Comparison of ENCODE assay signal across 17 cellular contexts in the genomic region with DNA sequence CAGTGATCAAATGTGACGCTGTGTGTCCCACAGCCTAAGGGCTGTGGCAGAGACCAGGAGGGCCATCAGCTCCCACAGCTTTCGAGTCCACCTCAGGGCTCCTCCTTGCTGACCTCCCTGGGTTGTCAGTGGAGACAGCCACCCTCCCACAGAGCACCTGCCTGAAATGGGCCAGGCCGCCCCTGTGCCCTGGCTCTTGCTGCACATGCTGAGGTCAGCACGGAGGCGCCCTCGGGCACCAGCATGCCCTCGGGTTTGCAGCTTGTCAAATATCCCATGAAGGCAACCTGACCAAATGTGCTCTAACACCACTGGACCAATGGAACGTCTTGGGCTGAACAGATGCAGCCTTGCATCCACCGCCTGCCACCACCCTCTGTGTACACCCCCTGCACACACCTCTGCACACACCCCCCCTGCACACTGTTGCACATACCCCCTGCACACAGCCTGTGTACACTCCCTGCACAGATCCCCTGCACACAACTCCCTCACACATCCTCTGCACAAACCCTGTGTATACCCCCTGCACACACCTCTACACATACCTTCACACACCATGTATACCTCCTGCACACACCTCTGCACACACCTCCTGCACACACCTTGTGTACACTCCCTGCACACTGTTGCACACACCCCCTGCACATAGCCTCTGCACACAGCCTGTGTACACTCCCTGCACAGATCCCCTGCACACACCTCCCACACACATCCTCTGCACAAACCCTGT. TPM values are rescaled to one million over a fixed set of nuclear protein-coding genes. Genes with fewer than 3 reads are reported as not detected.
A peak's percentile ranks its signal among the peaks of the same experiment; 100 is the strongest.
DNase-seq lines count a peak whose midpoint lies in the region; ATAC-seq, FAIRE-seq and TF ChIP-seq lines count a peak whose summit lies in the region.
"Had no signal": no experiment of that assay in that cellular context is flagged by ENCODE, and none has a peak within 500 bp of the region (broad histone marks: within the 10 kb centered on the region; RNA-seq: fewer than 3 reads in every experiment).

No MANE protein-coding gene starts in this region.

- peak overlapping the region; percentile 82 for H3K4me3 Mint-ChIP-seq in activated naive CD8-positive, alpha-beta T cell treated with anti-CD3 and anti-CD28 coated beads, Interleukin-2, amount 10 ng/mL, durations not matched to agents 7 days and 5 days
- no peak overlapping the region for H3K4me3 Mint-ChIP-seq in activated naive CD8-positive, alpha-beta T cell treated with anti-CD3 and anti-CD28 coated beads, Interleukin-2, amount 50 U/mL, for 24 hours
- peak overlapping the region in 8 of 10 donors; percentile 75 to 98 (median 86) for H3K4me3 Mint-ChIP-seq in naive thymus-derived CD4-positive, alpha-beta T cell

- TF ChIP-seq RAD21 in K562 (CRISPR knock-in tag; conservative IDR thresholded peaks at IDR 0.05 in 1 of 2, IDR thresholded peaks at IDR 0.05 in 1 of 2): no peak

- POLR2A ChIA-PET in activated naive CD8-positive, alpha-beta T cell treated with anti-CD3 and anti-CD28 coated beads, Interleukin-2, amount 10 ng/mL, durations not matched to agents 7 days and 5 days (lab: Charles Lee): no interaction called here
- POLR2A ChIA-PET in K562 (lab: Yijun Ruan, JAX): no interaction called here
- POLR2A ChIA-PET in naive thymus-derived CD4-positive, alpha-beta T cell (lab: Charles Lee): no interaction called here

- no peak for DNase-seq in activated naive CD8-positive, alpha-beta T cell treated with anti-CD3 and anti-CD28 coated beads, Interleukin-2, amount 10 ng/mL, durations not matched to agents 7 days and 5 days
- DNase-seq in activated naive CD8-positive, alpha-beta T cell treated with anti-CD3 and anti-CD28 coated beads, Interleukin-2, amount 50 U/mL, for 24 hours: no peak
- DNase-seq in K562 (ENCODE audit: extremely low read depth in 1 of 4, low spot score in 3 of 4) (no peak), urothelium cell line (ENCODE audit: low spot score) (no peak), NCI-H2081 treated with DMSO at 0.1 percent for 48 hours (lab: John Stamatoyannopoulos, UW) (no peak), AML-193 (lab: John Stamatoyannopoulos, UW) (no peak)
- DNase-seq in naive thymus-derived CD4-positive, alpha-beta T cell: no peak
- no peak for DNase-seq in effector memory CD4-positive, alpha-beta T cell
- DNase-seq: Calu3, kidney, mesendoderm, NCI-H2029 treated with DMSO at 0.1 percent for 48 hours, NCI-H526, SIG-M5 had no signal

- peaks cover 5% of the 10 kb centered on the region; the same call in 1 of the 3 replicates for H3K36me3 ChIP-seq in K562 (ENCODE audit: control insufficient read depth, insufficient read depth, low read length)
- no peaks in the 10 kb centered on the region for H3K36me3 ChIP-seq in naive thymus-derived CD4-positive, alpha-beta T cell (ENCODE audit: control insufficient read depth in 2 of 3, insufficient read depth in 3 of 3, low read length in 3 of 3)
- H3K36me3 ChIP-seq in effector memory CD4-positive, alpha-beta T cell (ENCODE audit: control insufficient read depth, insufficient read depth, low read length): no peaks in the 10 kb centered on the region

- no TSS peak for BruUV-seq in K562 (replicated peaks; lab: Mats Ljungman, UMichigan)

- FAIRE-seq in K562 (lab: Jason Lieb, UNC): no peak
- peak; percentile 74 for FAIRE-seq in urothelium cell line (lab: Jason Lieb, UNC)
- FAIRE-seq: endometrium, kidney had no signal

- no peak for ATAC-seq in activated naive CD8-positive, alpha-beta T cell treated with anti-CD3 and anti-CD28 coated beads, Interleukin-2, amount 10 ng/mL, durations not matched to agents 7 days and 5 days (ENCODE audit: low read depth)
- ATAC-seq in activated naive CD8-positive, alpha-beta T cell treated with anti-CD3 and anti-CD28 coated beads, Interleukin-2, amount 50 U/mL, for 24 hours: no peak
- ATAC-seq in K562: no peak
- ATAC-seq in naive thymus-derived CD4-positive, alpha-beta T cell: no peak

- intact Hi-C loops in K562 (cut with micrococcal nuclease): loop anchor here (5.0 to 10.0 kb wide), 2 partner anchors 135 to 282 kb away; partner anchors contain the start of genes BRD9 and TRIP13
- intact Hi-C loops in naive thymus-derived CD4-positive, alpha-beta T cell (cut with micrococcal nuclease): loop anchor here (2.0 to 10.0 kb wide), 8 partner anchors 163 to 1195 kb away; partner anchors contain the start of genes NDUFS6 (in 1 of the 2), PDCD6 (in 1 of the 2) and ZDHHC11B (in 1 of the 2)

- no peak for TF ChIP-seq EP300 in K562 (IDR thresholded peaks at IDR 0.05; ENCODE audit: low read length)

- TF ChIP-seq CTCF in K562 (IDR thresholded peaks at IDR 0.05 in 2 of 3, conservative IDR thresholded peaks at IDR 0.05 in 1 of 3; ENCODE audit: insufficient read depth in 2 of 3, low read depth in 1 of 3, low read length in 3 of 3): no peak

- H3K9me3 ChIP-seq in K562 (replicated peaks; ENCODE audit: control insufficient read depth, insufficient read depth, low read depth, low read length): no peaks in the 10 kb centered on the region
- H3K9me3 ChIP-seq in naive thymus-derived CD4-positive, alpha-beta T cell (ENCODE audit: control insufficient read depth in 2 of 3, low read length in 3 of 3): no peaks in the 10 kb centered on the region
- H3K9me3 ChIP-seq in effector memory CD4-positive, alpha-beta T cell (ENCODE audit: control insufficient read depth, low read length): no peaks in the 10 kb centered on the region

- no peak overlapping the region for H3K4me2 ChIP-seq in K562 (ENCODE audit: insufficient read depth, low read length)

- H3K27me3 ChIP-seq in K562 (ENCODE audit: control insufficient read depth in 2 of 2, insufficient read depth in 2 of 2, low read length in 2 of 2): peaks cover 14 to 40% of the 10 kb centered on the region in 2 experiments; a peak in 4 of 5 replicates
- no peaks in the 10 kb centered on the region for H3K27me3 ChIP-seq in naive thymus-derived CD4-positive, alpha-beta T cell (ENCODE audit: control insufficient read depth in 2 of 2, insufficient read depth in 2 of 2, low read length in 2 of 2)
- H3K27me3 ChIP-seq in effector memory CD4-positive, alpha-beta T cell (replicated peaks; ENCODE audit: control insufficient read depth, insufficient read depth, low read length, poor library complexity, severe bottlenecking): no peaks in the 10 kb centered on the region
- H3K27me3 ChIP-seq: hepatocyte had no signal

- H3K4me1 Mint-ChIP-seq in activated naive CD8-positive, alpha-beta T cell treated with anti-CD3 and anti-CD28 coated beads, Interleukin-2, amount 10 ng/mL, durations not matched to agents 7 days and 5 days: peaks cover 29% of the 10 kb centered on the region
- peaks cover 39% of the 10 kb centered on the region for H3K4me1 Mint-ChIP-seq in activated naive CD8-positive, alpha-beta T cell treated with anti-CD3 and anti-CD28 coated beads, Interleukin-2, amount 50 U/mL, for 24 hours
- H3K4me1 Mint-ChIP-seq in naive thymus-derived CD4-positive, alpha-beta T cell: peaks cover 27 to 46% (median 41%) of the 10 kb centered on the region in 7 donors

- no peaks in the 10 kb centered on the region for H3K9me1 ChIP-seq in K562 (ENCODE audit: control insufficient read depth, insufficient read depth, low read length)

- H4K20me1 ChIP-seq in K562 (replicated peaks; ENCODE audit: control insufficient read depth, insufficient read depth, low read length): peaks cover 6% of the 10 kb centered on the region; the same call in 1 of the 2 replicates

- H3K27me3 Mint-ChIP-seq in activated naive CD8-positive, alpha-beta T cell treated with anti-CD3 and anti-CD28 coated beads, Interleukin-2, amount 10 ng/mL, durations not matched to agents 7 days and 5 days: peaks cover 8% of the 10 kb centered on the region
- H3K27me3 Mint-ChIP-seq in activated naive CD8-positive, alpha-beta T cell treated with anti-CD3 and anti-CD28 coated beads, Interleukin-2, amount 50 U/mL, for 24 hours: peaks cover 13% of the 10 kb centered on the region
- H3K27me3 Mint-ChIP-seq in naive thymus-derived CD4-positive, alpha-beta T cell: peaks cover 0 to 18% (median 8%) of the 10 kb centered on the region in 5 donors

- H2AFZ ChIP-seq in K562 (ENCODE audit: low read depth, low read length): no peak overlapping the region
- H2AFZ ChIP-seq: hepatocyte had no signal

- 43% methylated on average over 9 of the region's 9 CpGs for WGBS in K562 (ENCODE audit: insufficient coverage, low coverage, missing lambda C conversion rate)

- no peak overlapping the region for H3K27ac Mint-ChIP-seq in activated naive CD8-positive, alpha-beta T cell treated with anti-CD3 and anti-CD28 coated beads, Interleukin-2, amount 10 ng/mL, durations not matched to agents 7 days and 5 days
- H3K27ac Mint-ChIP-seq in activated naive CD8-positive, alpha-beta T cell treated with anti-CD3 and anti-CD28 coated beads, Interleukin-2, amount 50 U/mL, for 24 hours: no peak overlapping the region
- peak overlapping the region in 2 of 9 donors; percentile 30 to 62 for H3K27ac Mint-ChIP-seq in naive thymus-derived CD4-positive, alpha-beta T cell
- H3K27ac Mint-ChIP-seq: stimulated activated naive CD8-positive, alpha-beta T cell treated with anti-CD3 and anti-CD28 coated beads, Interleukin-15, amount 100 ng/mL, for 72 hours had no signal

- H3K79me2 ChIP-seq in K562 (ENCODE audit: control insufficient read depth, insufficient read depth, low read length): peaks cover 30% of the 10 kb centered on the region

- CTCF ChIA-PET in K562 (lab: Yijun Ruan, JAX; ENCODE audit: low intra/inter-chr PET ratio): no interaction called here
- CTCF ChIA-PET in naive thymus-derived CD4-positive, alpha-beta T cell (lab: Charles Lee): no interaction called here

- no peak overlapping the region for H3K27ac ChIP-seq in K562 (ENCODE audit: extremely low read depth, low read depth, low read length)
- no peak overlapping the region for H3K27ac ChIP-seq in naive thymus-derived CD4-positive, alpha-beta T cell (ENCODE audit: low read depth, low read length)
- no peak overlapping the region for H3K27ac ChIP-seq in effector memory CD4-positive, alpha-beta T cell (ENCODE audit: insufficient read depth, low read length, poor library complexity, severe bottlenecking)
- H3K27ac ChIP-seq: hepatocyte had no signal

- H3K9ac ChIP-seq in K562 (ENCODE audit: insufficient read depth in 1 of 2, low read depth in 2 of 2, low read length in 2 of 2): no peak overlapping the region

- TF ChIP-seq POLR2A in K562 (conservative IDR thresholded peaks at IDR 0.05): no peak

- H3K36me3 Mint-ChIP-seq in activated naive CD8-positive, alpha-beta T cell treated with anti-CD3 and anti-CD28 coated beads, Interleukin-2, amount 10 ng/mL, durations not matched to agents 7 days and 5 days: peaks cover 15% of the 10 kb centered on the region
- peaks cover 10% of the 10 kb centered on the region for H3K36me3 Mint-ChIP-seq in activated naive CD8-positive, alpha-beta T cell treated with anti-CD3 and anti-CD28 coated beads, Interleukin-2, amount 50 U/mL, for 24 hours (ENCODE audit: low read depth)
- H3K36me3 Mint-ChIP-seq in naive thymus-derived CD4-positive, alpha-beta T cell: peaks cover 0 to 8% (median 0%) of the 10 kb centered on the region in 5 donors

- peaks cover 3% of the 10 kb centered on the region for H3K9me3 Mint-ChIP-seq in activated naive CD8-positive, alpha-beta T cell treated with anti-CD3 and anti-CD28 coated beads, Interleukin-2, amount 10 ng/mL, durations not matched to agents 7 days and 5 days
- peaks cover 4% of the 10 kb centered on the region for H3K9me3 Mint-ChIP-seq in activated naive CD8-positive, alpha-beta T cell treated with anti-CD3 and anti-CD28 coated beads, Interleukin-2, amount 50 U/mL, for 24 hours
- peaks cover 0 to 3% (median 0%) of the 10 kb centered on the region in 11 donors for H3K9me3 Mint-ChIP-seq in naive thymus-derived CD4-positive, alpha-beta T cell

- H3K4me1 ChIP-seq in K562 (replicated peaks in 1 of 2; ENCODE audit: control insufficient read depth in 2 of 2, insufficient read depth in 2 of 2, low read length in 2 of 2): peaks cover 14 to 29% of the 10 kb centered on the region in 2 experiments
- H3K4me1 ChIP-seq in naive thymus-derived CD4-positive, alpha-beta T cell (ENCODE audit: control insufficient read depth in 2 of 2, insufficient read depth in 2 of 2, low read length in 2 of 2): peaks cover 5 to 7% of the 10 kb centered on the region in 2 donors
- H3K4me1 ChIP-seq in effector memory CD4-positive, alpha-beta T cell (ENCODE audit: control insufficient read depth, insufficient read depth, low read length, poor library complexity, severe bottlenecking): peaks cover 10% of the 10 kb centered on the region

- no peak overlapping the region for H3K4me3 ChIP-seq in K562
- no peak overlapping the region for H3K4me3 ChIP-seq in naive thymus-derived CD4-positive, alpha-beta T cell (ENCODE audit: low read length)
- H3K4me3 ChIP-seq in effector memory CD4-positive, alpha-beta T cell (ENCODE audit: insufficient read depth, low read depth, low read length, poor library complexity, severe bottlenecking): no peak overlapping the region
- H3K4me3 ChIP-seq: hepatocyte had no signal

- in situ Hi-C loops in K562 (cut with MboI): loop anchor here (5.0 kb wide), 1 partner anchor 47 kb away; no protein-coding TSS in a partner anchor

RNA-seq across cellular contexts. Expression of gene CEP72, which starts 2.0 kb away (rescaled TPM):
- 10 to 100 TPM; 33.8 to 35.7 TPM for total RNA-seq in activated naive CD8-positive, alpha-beta T cell treated with anti-CD3 and anti-CD28 coated beads, Interleukin-2, amount 10 ng/mL, durations not matched to agents 7 days and 5 days
- total RNA-seq in K562 (2011; cell fraction: chromatin; rRNA removed; ENCODE audit: low replicate concordance): 124 and 152 TPM in 2 replicates
- total RNA-seq in K562 (2011; cell fraction: nucleolus; rRNA removed): 76.5 and 81.0 TPM in 2 replicates
- total RNA-seq in K562 (2011; cell fraction: nucleoplasm; rRNA removed): 63.1 and 68.9 TPM in 2 replicates
- total RNA-seq in K562 (2014; rRNA removed) (17.6 and 27.4 TPM in 2 replicates), K562 (2014; rRNA removed; fragmentation: Illumina TruSeq; extraction: Trizol) (9.4 and 11.3 TPM in 2 replicates), K562 (2015; rRNA removed; fragmentation: Illumina TruSeq; extraction: Trizol) (16.3 and 17.4 TPM in 2 replicates), K562 (2021) (33.3 and 38.1 TPM in 2 replicates)
- polyA plus RNA-seq in K562 (2011; rRNA removed) (14.0 and 17.8 TPM in 2 replicates), K562 (2014; fragmentation: Illumina TruSeq; extraction: Trizol) (14.2 and 15.2 TPM in 2 replicates), K562 (2014; fragmentation: Nextera tagmentation; extraction: Ambion mirVana) (1 to 10 TPM in 1 of 2 experiments, under 1 TPM in 1; 0.89 to 1.4 TPM), K562 (2014; rRNA removed) (19.9 and 28.6 TPM in 2 replicates)
- 11.8 and 15.1 TPM in 2 replicates for polyA plus RNA-seq in K562 (2011; cell fraction: cytosol; rRNA removed)
- 32.3 and 49.2 TPM in 2 replicates for polyA plus RNA-seq in K562 (2011; cell fraction: nucleus; rRNA removed)
- polyA plus RNA-seq in K562 (2012): 15.2 and 20.5 TPM in 2 replicates
- polyA minus RNA-seq in K562 (2011; rRNA and poly(A)+ RNA removed): 23.6 and 27.4 TPM in 2 replicates
- polyA minus RNA-seq in K562 (2011; cell fraction: cytosol; rRNA and poly(A)+ RNA removed): 19.7 and 26.2 TPM in 2 replicates
- 40.4 and 45.3 TPM in 2 replicates for polyA minus RNA-seq in K562 (2011; cell fraction: nucleus; rRNA and poly(A)+ RNA removed)
- total RNA-seq in naive thymus-derived CD4-positive, alpha-beta T cell: 10 to 100 TPM; 13.4 to 33.8 (median 22.7) TPM
- polyA plus RNA-seq in naive thymus-derived CD4-positive, alpha-beta T cell: 1 to 10 TPM; 6.0 to 8.7 TPM
